24 cellular contexts compared by ENCODE assay signal in genomic region chr9:69835412-69836080, GRCh38. TPM values are rescaled to one million over a fixed set of nuclear protein-coding genes. Genes with fewer than 3 reads are reported as not detected.
"Had no signal": no experiment of that assay in that cellular context is flagged by ENCODE, and none has a peak within 500 bp of the region (broad histone marks: within the 10 kb centered on the region; RNA-seq: fewer than 3 reads in every experiment).

No MANE protein-coding gene starts in this region.

- H3K27me3 Mint-ChIP-seq: progenitor cell of endocrine pancreas had no signal

- H3K27ac Mint-ChIP-seq: activated naive CD4-positive, alpha-beta T cell treated with anti-CD3 and anti-CD28 coated beads, Interleukin-2, amount 50 U/mL, for 72 hours; neural progenitor cell; progenitor cell of endocrine pancreas; WTC11 had no signal

- H3K36me3 Mint-ChIP-seq: activated naive CD4-positive, alpha-beta T cell treated with anti-CD3 and anti-CD28 coated beads, Interleukin-2, amount 50 U/mL, for 72 hours; neural progenitor cell had no signal

- H3K4me3 Mint-ChIP-seq: activated T-cell treated with anti-CD3 and anti-CD28 coated beads, Interleukin-2, amount 50 U/mL, for 4 hours; neural progenitor cell; WTC11 had no signal

- H3K9me3 Mint-ChIP-seq: activated naive CD4-positive, alpha-beta T cell treated with anti-CD3 and anti-CD28 coated beads, Interleukin-2, amount 50 U/mL, for 72 hours; activated T-cell treated with anti-CD3 and anti-CD28 coated beads, Interleukin-2, amount 50 U/mL, for 4 hours; neural progenitor cell had no signal

- ATAC-seq: body of pancreas, gastroesophageal sphincter, heart right ventricle, WTC11 had no signal

- H3K27ac ChIP-seq: body of pancreas, esophagus muscularis mucosa, gastroesophageal sphincter, heart right ventricle, left ventricle myocardium inferior, neural progenitor cell, SJSA1, suprapubic skin had no signal

- H3K27me3 ChIP-seq: body of pancreas, esophagus muscularis mucosa, gastroesophageal sphincter, heart right ventricle, neural progenitor cell, SJSA1, suprapubic skin had no signal

- H3K4me1 ChIP-seq: body of pancreas, esophagus muscularis mucosa, gastroesophageal sphincter, heart right ventricle, left ventricle myocardium inferior, neural progenitor cell, SJSA1, suprapubic skin had no signal

- H3K36me3 ChIP-seq: esophagus muscularis mucosa, gastroesophageal sphincter, heart right ventricle, left ventricle myocardium inferior, neural progenitor cell, SJSA1, suprapubic skin had no signal

- H3K9me3 ChIP-seq: body of pancreas, esophagus muscularis mucosa, gastroesophageal sphincter, heart right ventricle, left ventricle myocardium inferior, SJSA1, suprapubic skin had no signal

- H3K4me1 Mint-ChIP-seq: neural progenitor cell had no signal

- H3K4me3 ChIP-seq: body of pancreas, esophagus muscularis mucosa, gastroesophageal sphincter, heart right ventricle, left ventricle myocardium inferior, neural progenitor cell, SJSA1, suprapubic skin had no signal

- DNase-seq: activated CD4-positive, alpha-beta T cell treated with anti-CD3 and anti-CD28 coated beads, Interleukin-2, amount 50 U/mL, for 1 hour; activated effector memory CD4-positive, alpha-beta T cell treated with anti-CD3 and anti-CD28 coated beads, Interleukin-2, amount 50 U/mL, for 16 hours; activated T-cell treated with anti-CD3 and anti-CD28 coated beads, Interleukin-2, amount 50 U/mL, for 4 hours; body of pancreas; dermis blood vessel endothelial cell; effector memory CD4-positive, alpha-beta T cell; heart right ventricle; left ventricle myocardium inferior; mammary epithelial cell; midbrain; stimulated activated CD4-positive, alpha-beta T cell treated with anti-CD3 and anti-CD28 coated beads, Interleukin-12 subunit alpha, Interleukin-12 subunit beta, amount 100 ng/mL, for 4 hours; stimulated activated CD4-positive, alpha-beta T cell treated with anti-CD3 and anti-CD28 coated beads, Interleukin-1b, Interleukin-23, amount 100 ng/mL, for 48 hours; stimulated activated CD8-positive, alpha-beta memory T cell treated with anti-CD3 and anti-CD28 coated beads, Interleukin-4, amount 100 ng/mL, for 48 hours; trophoblast cell had no signal

RNA-seq across cellular contexts. Expression of gene CFAP95, which starts 14.9 kb away (rescaled TPM):
- total RNA-seq: activated naive CD4-positive, alpha-beta T cell treated with anti-CD3 and anti-CD28 coated beads, Interleukin-2, amount 50 U/mL, for 72 hours; activated T-cell treated with anti-CD3 and anti-CD28 coated beads, Interleukin-2, amount 50 U/mL, for 4 hours; dermis blood vessel endothelial cell; endothelial cell of umbilical vein; esophagus muscularis mucosa; gastroesophageal sphincter; left ventricle myocardium inferior; mammary epithelial cell; osteoblast; SJSA1; suprapubic skin had no signal
- polyA plus RNA-seq: endothelial cell of umbilical vein, heart right ventricle had no signal
